In the genomic region with DNA sequence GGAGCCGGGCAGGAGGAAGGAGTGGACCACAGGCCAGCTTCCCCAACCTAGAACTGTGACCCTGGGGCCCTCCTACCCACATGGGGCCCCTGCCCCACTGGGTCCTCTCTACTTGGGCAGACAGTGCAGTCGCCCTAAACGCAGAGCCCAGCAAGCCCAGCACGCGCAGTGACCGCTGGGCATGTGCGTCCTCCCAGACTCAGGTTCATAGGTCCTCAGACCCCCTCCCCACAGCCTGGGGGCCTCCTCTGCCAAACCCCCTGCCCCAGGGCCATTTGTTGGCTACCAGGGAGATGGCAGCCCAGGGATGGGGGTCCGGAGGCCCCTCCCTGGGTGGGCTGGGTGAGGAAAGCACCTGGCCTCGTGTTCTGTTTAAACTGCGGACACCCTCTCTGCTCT, we compare ENCODE assay signal across 1 cellular context.
TF ChIP-seq lines count a peak whose summit lies in the region.

No MANE protein-coding gene starts in this region.

TF ChIP-seq in GM12878, 131 proteins besides CTCF, POLR2A, EP300 and RAD21:
- TF ChIP-seq EGR1 (IDR thresholded peaks at IDR 0.05; ENCODE audit: borderline replicate concordance in 1 of 2, low read depth in 2 of 2, low read length in 2 of 2) (no peak), BMI1 (IDR thresholded peaks at IDR 0.05; ENCODE audit: borderline replicate concordance) (no peak), SRF (IDR thresholded peaks at IDR 0.05; ENCODE audit: low read depth in 2 of 2, low read length in 2 of 2) (no peak), BRCA1 (IDR thresholded peaks at IDR 0.05; ENCODE audit: low read depth, low read length) (no peak), ATF7 (IDR thresholded peaks at IDR 0.05; ENCODE audit: low read depth) (no peak), ETV6 (conservative IDR thresholded peaks at IDR 0.05 in 1 of 2, IDR thresholded peaks at IDR 0.05 in 1 of 2; ENCODE audit: borderline replicate concordance in 1 of 2, low read depth in 1 of 2) (no peak), MTA3 (IDR thresholded peaks at IDR 0.05; ENCODE audit: borderline replicate concordance, low read length) (no peak), ZNF24 (IDR thresholded peaks at IDR 0.05) (no peak), SMAD1 (IDR thresholded peaks at IDR 0.05; ENCODE audit: low read depth, partially characterized antibody) (no peak), KLF5 (IDR thresholded peaks at IDR 0.05; ENCODE audit: partially characterized antibody) (no peak), ZBED1 (IDR thresholded peaks at IDR 0.05; ENCODE audit: borderline replicate concordance) (no peak)
- TF ChIP-seq, protein P1, sequence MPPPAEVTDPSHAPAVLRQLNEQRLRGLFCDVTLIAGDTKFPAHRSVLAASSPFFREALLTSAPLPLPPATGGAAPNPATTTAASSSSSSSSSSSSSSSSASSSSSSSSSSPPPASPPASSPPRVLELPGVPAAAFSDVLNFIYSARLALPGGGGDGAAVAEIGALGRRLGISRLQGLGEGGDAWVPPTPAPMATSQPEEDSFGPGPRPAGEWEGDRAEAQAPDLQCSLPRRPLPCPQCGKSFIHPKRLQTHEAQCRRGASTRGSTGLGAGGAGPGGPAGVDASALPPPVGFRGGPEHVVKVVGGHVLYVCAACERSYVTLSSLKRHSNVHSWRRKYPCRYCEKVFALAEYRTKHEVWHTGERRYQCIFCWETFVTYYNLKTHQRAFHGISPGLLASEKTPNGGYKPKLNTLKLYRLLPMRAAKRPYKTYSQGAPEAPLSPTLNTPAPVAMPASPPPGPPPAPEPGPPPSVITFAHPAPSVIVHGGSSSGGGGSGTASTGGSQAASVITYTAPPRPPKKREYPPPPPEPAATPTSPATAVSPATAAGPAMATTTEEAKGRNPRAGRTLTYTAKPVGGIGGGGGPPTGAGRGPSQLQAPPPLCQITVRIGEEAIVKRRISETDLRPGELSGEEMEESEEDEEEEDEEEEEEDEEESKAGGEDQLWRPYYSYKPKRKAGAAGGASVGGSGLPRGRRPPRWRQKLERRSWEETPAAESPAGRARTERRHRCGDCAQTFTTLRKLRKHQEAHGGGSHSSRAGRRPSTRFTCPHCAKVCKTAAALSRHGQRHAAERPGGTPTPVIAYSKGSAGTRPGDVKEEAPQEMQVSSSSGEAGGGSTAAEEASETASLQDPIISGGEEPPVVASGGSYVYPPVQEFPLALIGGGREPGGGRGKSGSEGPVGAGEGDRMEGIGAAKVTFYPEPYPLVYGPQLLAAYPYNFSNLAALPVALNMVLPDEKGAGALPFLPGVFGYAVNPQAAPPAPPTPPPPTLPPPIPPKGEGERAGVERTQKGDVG (CRISPR knock-in tag; IDR thresholded peaks at IDR 0.05) = no peak
- TF ChIP-seq, protein P2, sequence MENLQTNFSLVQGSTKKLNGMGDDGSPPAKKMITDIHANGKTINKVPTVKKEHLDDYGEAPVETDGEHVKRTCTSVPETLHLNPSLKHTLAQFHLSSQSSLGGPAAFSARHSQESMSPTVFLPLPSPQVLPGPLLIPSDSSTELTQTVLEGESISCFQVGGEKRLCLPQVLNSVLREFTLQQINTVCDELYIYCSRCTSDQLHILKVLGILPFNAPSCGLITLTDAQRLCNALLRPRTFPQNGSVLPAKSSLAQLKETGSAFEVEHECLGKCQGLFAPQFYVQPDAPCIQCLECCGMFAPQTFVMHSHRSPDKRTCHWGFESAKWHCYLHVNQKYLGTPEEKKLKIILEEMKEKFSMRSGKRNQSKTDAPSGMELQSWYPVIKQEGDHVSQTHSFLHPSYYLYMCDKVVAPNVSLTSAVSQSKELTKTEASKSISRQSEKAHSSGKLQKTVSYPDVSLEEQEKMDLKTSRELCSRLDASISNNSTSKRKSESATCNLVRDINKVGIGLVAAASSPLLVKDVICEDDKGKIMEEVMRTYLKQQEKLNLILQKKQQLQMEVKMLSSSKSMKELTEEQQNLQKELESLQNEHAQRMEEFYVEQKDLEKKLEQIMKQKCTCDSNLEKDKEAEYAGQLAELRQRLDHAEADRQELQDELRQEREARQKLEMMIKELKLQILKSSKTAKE (IDR thresholded peaks at IDR 0.05; ENCODE audit: low read depth, poor library complexity, severe bottlenecking) = no peak
- TF ChIP-seq, protein P3, sequence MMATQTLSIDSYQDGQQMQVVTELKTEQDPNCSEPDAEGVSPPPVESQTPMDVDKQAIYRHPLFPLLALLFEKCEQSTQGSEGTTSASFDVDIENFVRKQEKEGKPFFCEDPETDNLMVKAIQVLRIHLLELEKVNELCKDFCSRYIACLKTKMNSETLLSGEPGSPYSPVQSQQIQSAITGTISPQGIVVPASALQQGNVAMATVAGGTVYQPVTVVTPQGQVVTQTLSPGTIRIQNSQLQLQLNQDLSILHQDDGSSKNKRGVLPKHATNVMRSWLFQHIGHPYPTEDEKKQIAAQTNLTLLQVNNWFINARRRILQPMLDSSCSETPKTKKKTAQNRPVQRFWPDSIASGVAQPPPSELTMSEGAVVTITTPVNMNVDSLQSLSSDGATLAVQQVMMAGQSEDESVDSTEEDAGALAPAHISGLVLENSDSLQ (IDR thresholded peaks at IDR 0.05) = no peak
- TF ChIP-seq, protein P4, sequence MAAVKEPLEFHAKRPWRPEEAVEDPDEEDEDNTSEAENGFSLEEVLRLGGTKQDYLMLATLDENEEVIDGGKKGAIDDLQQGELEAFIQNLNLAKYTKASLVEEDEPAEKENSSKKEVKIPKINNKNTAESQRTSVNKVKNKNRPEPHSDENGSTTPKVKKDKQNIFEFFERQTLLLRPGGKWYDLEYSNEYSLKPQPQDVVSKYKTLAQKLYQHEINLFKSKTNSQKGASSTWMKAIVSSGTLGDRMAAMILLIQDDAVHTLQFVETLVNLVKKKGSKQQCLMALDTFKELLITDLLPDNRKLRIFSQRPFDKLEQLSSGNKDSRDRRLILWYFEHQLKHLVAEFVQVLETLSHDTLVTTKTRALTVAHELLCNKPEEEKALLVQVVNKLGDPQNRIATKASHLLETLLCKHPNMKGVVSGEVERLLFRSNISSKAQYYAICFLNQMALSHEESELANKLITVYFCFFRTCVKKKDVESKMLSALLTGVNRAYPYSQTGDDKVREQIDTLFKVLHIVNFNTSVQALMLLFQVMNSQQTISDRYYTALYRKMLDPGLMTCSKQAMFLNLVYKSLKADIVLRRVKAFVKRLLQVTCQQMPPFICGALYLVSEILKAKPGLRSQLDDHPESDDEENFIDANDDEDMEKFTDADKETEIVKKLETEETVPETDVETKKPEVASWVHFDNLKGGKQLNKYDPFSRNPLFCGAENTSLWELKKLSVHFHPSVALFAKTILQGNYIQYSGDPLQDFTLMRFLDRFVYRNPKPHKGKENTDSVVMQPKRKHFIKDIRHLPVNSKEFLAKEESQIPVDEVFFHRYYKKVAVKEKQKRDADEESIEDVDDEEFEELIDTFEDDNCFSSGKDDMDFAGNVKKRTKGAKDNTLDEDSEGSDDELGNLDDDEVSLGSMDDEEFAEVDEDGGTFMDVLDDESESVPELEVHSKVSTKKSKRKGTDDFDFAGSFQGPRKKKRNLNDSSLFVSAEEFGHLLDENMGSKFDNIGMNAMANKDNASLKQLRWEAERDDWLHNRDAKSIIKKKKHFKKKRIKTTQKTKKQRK (IDR thresholded peaks at IDR 0.05; ENCODE audit: low read depth, low read length) = no peak
